1 cellular context compared by ENCODE assay signal in the genomic region with DNA sequence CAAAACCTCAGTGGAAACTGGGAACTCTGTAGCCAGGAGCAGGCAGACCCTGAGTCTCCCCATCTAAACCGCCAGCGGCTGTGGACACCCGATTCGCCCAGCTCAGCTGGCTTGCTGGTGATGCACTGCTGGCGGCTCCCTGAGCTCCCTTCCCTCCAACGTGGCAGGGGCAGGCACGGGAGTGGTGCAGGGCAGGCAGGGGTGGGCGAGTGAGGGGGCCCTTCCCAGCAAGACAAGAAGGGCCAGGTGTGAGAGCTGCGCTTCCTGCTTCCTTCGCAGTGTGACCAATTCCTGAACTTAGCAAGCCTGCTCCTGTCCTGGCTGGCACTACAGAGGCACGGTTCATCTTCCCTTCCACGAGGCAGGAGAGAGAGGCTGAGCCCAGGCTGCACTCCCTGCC.
TF ChIP-seq lines count a peak whose summit lies in the region.

No MANE protein-coding gene starts in this region.

TF ChIP-seq in HepG2, 621 proteins besides CTCF, POLR2A, EP300 and RAD21:
- no peak for TF ChIP-seq PATZ1 (CRISPR knock-in tag; IDR thresholded peaks at IDR 0.05)
- peak; percentile 24; the same call in 1 of the 2 replicates for TF ChIP-seq ZNF687 (CRISPR knock-in tag; IDR thresholded peaks at IDR 0.05)
TF ChIP-seq in HepG2: peak in this region for 1.
